18 cellular contexts compared by ENCODE assay signal in the genomic region with DNA sequence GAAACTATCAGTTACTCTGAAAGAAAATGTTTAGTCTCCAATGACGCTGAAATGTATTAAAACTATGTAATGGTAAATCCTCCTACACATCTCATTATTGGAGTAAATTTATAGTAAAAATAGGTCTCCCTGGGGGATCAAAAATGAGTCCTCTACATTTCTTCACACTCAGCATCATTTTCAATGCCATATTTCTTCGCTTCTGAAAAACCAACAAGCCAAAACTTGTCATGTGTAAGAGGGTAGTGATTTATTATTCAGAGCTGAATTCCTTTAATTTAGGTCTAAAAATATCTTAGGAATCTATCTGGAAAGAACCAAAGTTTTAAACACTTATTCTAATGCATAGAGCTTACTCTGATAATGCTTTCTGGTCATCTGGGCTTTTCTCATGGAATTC. TPM values are rescaled to one million over a fixed set of nuclear protein-coding genes. Genes with fewer than 3 reads are reported as not detected.
A peak's percentile ranks its signal among the peaks of the same experiment; 100 is the strongest.
DNase-seq lines count a peak whose midpoint lies in the region; ATAC-seq, FAIRE-seq and TF ChIP-seq lines count a peak whose summit lies in the region.
"Had no signal": no experiment of that assay in that cellular context is flagged by ENCODE, and none has a peak within 500 bp of the region (broad histone marks: within the 10 kb centered on the region; RNA-seq: fewer than 3 reads in every experiment).

No MANE protein-coding gene starts in this region.

- H3K4me3 Mint-ChIP-seq in chondrocyte (ENCODE audit: unreplicated experiment) = no peak overlapping the region
- H3K4me3 Mint-ChIP-seq: activated naive CD8-positive, alpha-beta T cell; immature natural killer cell had no signal

- WGBS in heart right ventricle, 2 donors = 62 to 65% methylated on average over 2 of the region's 2 CpGs
- WGBS in gastroesophageal sphincter (ENCODE audit: low coverage in 1 of 2), 2 donors = 42 to 45% methylated on average over 2 of the region's 2 CpGs
- WGBS in sigmoid colon, 2 donors = 77 to 85% methylated on average over 2 of the region's 2 CpGs
- 67% methylated on average over 2 of the region's 2 CpGs for WGBS in urinary bladder

- TF ChIP-seq CTCF in heart right ventricle (IDR thresholded peaks at IDR 0.05) = no peak
- no peak for TF ChIP-seq CTCF in gastroesophageal sphincter (IDR thresholded peaks at IDR 0.05)
- no peak for TF ChIP-seq CTCF in sigmoid colon (IDR thresholded peaks at IDR 0.05)
- no peak for TF ChIP-seq CTCF in chondrocyte (IDR thresholded peaks at IDR 0.05)

- H3K9me3 Mint-ChIP-seq in chondrocyte (ENCODE audit: low read depth) = no peaks in the 10 kb centered on the region
- H3K9me3 Mint-ChIP-seq: immature natural killer cell, nephron had no signal

- TF ChIP-seq POLR2A in gastroesophageal sphincter (IDR thresholded peaks at IDR 0.05) = no peak
- no peak for TF ChIP-seq POLR2A in sigmoid colon (IDR thresholded peaks at IDR 0.05)

- no peak for ATAC-seq in heart right ventricle
- ATAC-seq in gastroesophageal sphincter = no peak
- no peak for ATAC-seq in GM19397 (IDR thresholded peaks at IDR 0.05; ENCODE audit: unreplicated experiment)
- ATAC-seq: K562 had no signal

- H3K4me1 Mint-ChIP-seq in chondrocyte (ENCODE audit: low read depth) = peaks cover 26% of the 10 kb centered on the region

- H3K27me3 ChIP-seq in heart right ventricle (no peaks in the 10 kb centered on the region), gastroesophageal sphincter (no peaks in the 10 kb centered on the region), sigmoid colon (no peaks in the 10 kb centered on the region)
- H3K27me3 ChIP-seq: brain microvascular endothelial cell had no signal

- H3K27ac Mint-ChIP-seq in chondrocyte (ENCODE audit: unreplicated experiment) = no peak overlapping the region
- H3K27ac Mint-ChIP-seq: activated naive CD8-positive, alpha-beta T cell; immature natural killer cell; nephron had no signal

- no peak for FAIRE-seq in HTR-8/SVneo (lab: Jason Lieb, UNC)
- FAIRE-seq: K562 had no signal

- peaks cover 10% of the 10 kb centered on the region for H3K36me3 Mint-ChIP-seq in chondrocyte (ENCODE audit: low read depth)
- H3K36me3 Mint-ChIP-seq: activated naive CD8-positive, alpha-beta T cell had no signal

- no peaks in the 10 kb centered on the region for H3K9me3 ChIP-seq in heart right ventricle
- no peaks in the 10 kb centered on the region for H3K9me3 ChIP-seq in gastroesophageal sphincter
- H3K9me3 ChIP-seq in sigmoid colon = no peaks in the 10 kb centered on the region

- H3K4me1 ChIP-seq in heart right ventricle (peaks cover 0 to 87% (median 76%) of the 10 kb centered on the region in 9 donors), gastroesophageal sphincter (peaks cover 15 to 62% (median 17%) of the 10 kb centered on the region in 3 donors), sigmoid colon (peaks cover 0 to 60% (median 55%) of the 10 kb centered on the region in 4 donors), urinary bladder (ENCODE audit: insufficient read depth) (no peaks in the 10 kb centered on the region)

- H3K27ac ChIP-seq in heart right ventricle (peak overlapping the region in 8 of 10 donors; percentile 1 to 99 (median 93)), gastroesophageal sphincter (peak overlapping the region; percentile 78 to 99 (median 97)), sigmoid colon (peak overlapping the region; percentile 92 to 99 (median 95)), urinary bladder (ENCODE audit: low read depth) (no peak overlapping the region)
- H3K27ac ChIP-seq: brain microvascular endothelial cell had no signal

- DNase-seq in heart right ventricle = no peak
- no peak for DNase-seq in cardiac septum (ENCODE audit: low spot score)
- no peak for DNase-seq in sigmoid colon
- DNase-seq in chondrocyte (ENCODE audit: low spot score) = no peak
- DNase-seq in HTR-8/SVneo (ENCODE audit: insufficient read length, low spot score) = no peak
- DNase-seq: activated CD4-positive, CD25-positive, alpha-beta regulatory T cell treated with anti-CD3 and anti-CD28 coated beads, Interleukin-2, amount 50 U/mL, for 72 hours; brain microvascular endothelial cell; Calu3; GOT3; head of caudate nucleus; immature natural killer cell; NCI-H1930 had no signal

- TF ChIP-seq EP300 in gastroesophageal sphincter (IDR thresholded peaks at IDR 0.05) (no peak), sigmoid colon (IDR thresholded peaks at IDR 0.05) (no peak)

- intact Hi-C loops in heart right ventricle (cut with DNase I) = loop anchor here in 2 of 10 donors (5.0 to 10.0 kb wide), 2 partner anchors 46 to 91 kb away; no protein-coding TSS in a partner anchor
- intact Hi-C loops in cardiac septum (cut with DNase I) = no loop called here
- intact Hi-C loops in sigmoid colon (cut with DNase I) = no loop called here

- no peaks in the 10 kb centered on the region for H3K27me3 Mint-ChIP-seq in chondrocyte (ENCODE audit: low read depth)

- H3K36me3 ChIP-seq in heart right ventricle = peaks cover 0 to 68% (median 52%) of the 10 kb centered on the region in 9 donors
- H3K36me3 ChIP-seq in gastroesophageal sphincter = peaks cover 27 to 68% of the 10 kb centered on the region in 2 donors
- H3K36me3 ChIP-seq in sigmoid colon = peaks cover 61 to 70% (median 68%) of the 10 kb centered on the region in 4 donors
- H3K36me3 ChIP-seq in urinary bladder (ENCODE audit: insufficient read depth) = peaks cover 6% of the 10 kb centered on the region
- H3K36me3 ChIP-seq: brain microvascular endothelial cell had no signal

- H3K4me3 ChIP-seq in heart right ventricle = peak overlapping the region; percentile 47 to 91 (median 80)
- H3K4me3 ChIP-seq in gastroesophageal sphincter = peak overlapping the region; percentile 80 to 98
- peak overlapping the region; percentile 70 to 93 (median 83) for H3K4me3 ChIP-seq in sigmoid colon
- peak overlapping the region; percentile 50 for H3K4me3 ChIP-seq in urinary bladder (ENCODE audit: low read depth, low read length)
- H3K4me3 ChIP-seq: K562 had no signal

RNA-seq across cellular contexts. Expression of a gene that starts 3.0 kb away (rescaled TPM):
- total RNA-seq in heart right ventricle = 1,000 to 10,000 TPM in 3 of 10 donors, 100 to 1,000 TPM in 5, 10 to 100 TPM in 2; 63.0 to 2,183 (median 269) TPM
- polyA plus RNA-seq in heart right ventricle = 100 to 1,000 TPM; 114 to 369 TPM
- 49.0 TPM for total RNA-seq in cardiac septum
- total RNA-seq in gastroesophageal sphincter = 100 to 1,000 TPM; 208 to 842 (median 506) TPM
- total RNA-seq in sigmoid colon = 1,000 to 10,000 TPM in 1 of 4 donors, 100 to 1,000 TPM in 3; 254 to 1,066 (median 595) TPM
- 100 to 1,000 TPM in 1 of 3 donors, 10 to 100 TPM in 2; 38.4 to 162 (median 48.0) TPM for polyA plus RNA-seq in sigmoid colon
- total RNA-seq in urinary bladder = 16.4 TPM
- 183 TPM for polyA plus RNA-seq in urinary bladder
- 1.9 to 8.6 TPM (median 7.3 TPM) in 3 replicates for total RNA-seq in chondrocyte
